Comparison of ENCODE assay signal across 25 cellular contexts in genomic region chr7:139586286-139586685, GRCh38.
A peak's percentile ranks its signal among the peaks of the same experiment; 100 is the strongest.
DNase-seq lines count a peak whose midpoint lies in the region; ATAC-seq, FAIRE-seq and TF ChIP-seq lines count a peak whose summit lies in the region.
"Had no signal": no experiment of that assay in that cellular context is flagged by ENCODE, and none has a peak within 500 bp of the region (broad histone marks: within the 10 kb centered on the region; RNA-seq: fewer than 3 reads in every experiment).

No MANE protein-coding gene starts in this region.

- no peaks in the 10 kb centered on the region for H3K9me2 ChIP-seq in OCI-LY7 (ENCODE audit: insufficient read depth, low read length)

- TF ChIP-seq POLR2A in K562 (conservative IDR thresholded peaks at IDR 0.05) = no peak

- in situ Hi-C loops in K562 (cut with MboI) = no loop called here

- H3K36me3 ChIP-seq in HEK293 (ENCODE audit: control insufficient read depth in 2 of 2, insufficient read depth in 1 of 2, low read length in 2 of 2) (peaks cover 0 to 64% of the 10 kb centered on the region in 2 experiments; a peak in 2 of 3 replicates), K562 (ENCODE audit: control insufficient read depth, insufficient read depth, low read length) (peaks cover 4% of the 10 kb centered on the region; the same call in 1 of the 3 replicates), OCI-LY7 (ENCODE audit: insufficient read depth, low read length) (no peaks in the 10 kb centered on the region)
- H3K36me3 ChIP-seq: BE2C had no signal

- TF ChIP-seq EP300 in K562 (IDR thresholded peaks at IDR 0.05; ENCODE audit: low read length) = no peak

- H3K4me3 ChIP-seq in HEK293 (ENCODE audit: low read depth, low read length) = no peak overlapping the region
- no peak overlapping the region for H3K4me3 ChIP-seq in K562
- no peak overlapping the region for H3K4me3 ChIP-seq in OCI-LY7 (ENCODE audit: low read depth, low read length, poor library complexity, severe bottlenecking)
- H3K4me3 ChIP-seq: BLaER1, GM12878 had no signal

- CTCF ChIA-PET in HEK293 (lab: Yijun Ruan, JAX) (interaction anchor here (0.6 to 3.6 kb wide), 3 partner anchors 10 to 754 kb away, joined by 3 to 16 read pairs (median 3); no protein-coding TSS in a partner anchor), K562 (lab: Yijun Ruan, JAX; ENCODE audit: low intra/inter-chr PET ratio) (no interaction called here), OCI-LY7 (lab: Charles Lee; ENCODE audit: unreplicated experiment) (no interaction called here)

- no peaks in the 10 kb centered on the region for H3K9me1 ChIP-seq in K562 (ENCODE audit: control insufficient read depth, insufficient read depth, low read length)

- H3K9ac ChIP-seq in K562 (ENCODE audit: insufficient read depth in 1 of 2, low read depth in 2 of 2, low read length in 2 of 2) = no peak overlapping the region
- H3K9ac ChIP-seq: BLaER1 had no signal

- 41% methylated on average over 3 of the region's 3 CpGs for WGBS in K562 (ENCODE audit: insufficient coverage, low coverage, missing lambda C conversion rate)

- no peak for ATAC-seq in K562
- no peak for ATAC-seq in HG03457 (IDR thresholded peaks at IDR 0.05; ENCODE audit: unreplicated experiment)
- ATAC-seq: GM12878 had no signal

- POLR2A ChIA-PET in HEK293 (lab: Yijun Ruan, JAX) (no interaction called here), K562 (lab: Yijun Ruan, JAX) (interaction anchor here (1.1 to 1.3 kb wide), 2 partner anchors 11 to 16 kb away, joined by 3 read pairs; no protein-coding TSS in a partner anchor), OCI-LY7 (lab: Charles Lee) (no interaction called here)

- BruUV-seq in K562 (replicated peaks; lab: Mats Ljungman, UMichigan) (no TSS peak), OCI-LY7 (replicated peaks; lab: Mats Ljungman, UMichigan) (no TSS peak)

- no peak for DNase-seq in K562 (ENCODE audit: extremely low read depth in 1 of 4, low spot score in 3 of 4)
- peak; percentile 4 for DNase-seq in stimulated activated CD8-positive, alpha-beta memory T cell treated with anti-CD3 and anti-CD28 coated beads, Interleukin-4, amount 100 ng/mL, for 48 hours
- DNase-seq in OCI-LY7 (ENCODE audit: low spot score) = no peak
- DNase-seq: 8988T; ACHN; BE2C; C1 segment of cervical spinal cord; CD4-positive, alpha-beta memory T cell; CD4-positive, CD25-positive, alpha-beta regulatory T cell; CD8-positive, alpha-beta memory T cell; COR-L47; DMS 273 treated with DMSO at 0.1 percent for 48 hours; DMS153; DMS53; DMS79; DND-41; EL; GDM1 had no signal

- H3K4me2 ChIP-seq in K562 (ENCODE audit: insufficient read depth, low read length) = no peak overlapping the region
- H3K4me2 ChIP-seq in OCI-LY7 (ENCODE audit: low read length) = no peak overlapping the region
- H3K4me2 ChIP-seq: BLaER1 had no signal

- TF ChIP-seq CTCF in HEK293 (tag by site-specific recombination; IDR thresholded peaks at IDR 0.05) (no peak), K562 (IDR thresholded peaks at IDR 0.05 in 2 of 3, conservative IDR thresholded peaks at IDR 0.05 in 1 of 3; ENCODE audit: insufficient read depth in 2 of 3, low read depth in 1 of 3, low read length in 3 of 3) (no peak), OCI-LY7 (conservative IDR thresholded peaks at IDR 0.05; ENCODE audit: low read length) (no peak)

- H4K20me1 ChIP-seq in K562 (replicated peaks; ENCODE audit: control insufficient read depth, insufficient read depth, low read length) = no peaks in the 10 kb centered on the region; the same call in none of the 2 replicates
- no peaks in the 10 kb centered on the region for H4K20me1 ChIP-seq in OCI-LY7 (ENCODE audit: insufficient read depth, low read length)

- FAIRE-seq in K562 (lab: Jason Lieb, UNC) = no peak
- FAIRE-seq: A204.1, GM12878, GM12892, GM18507 had no signal

- no peaks in the 10 kb centered on the region for H3K27me3 ChIP-seq in K562 (ENCODE audit: control insufficient read depth in 2 of 2, insufficient read depth in 2 of 2, low read length in 2 of 2)
- H3K27me3 ChIP-seq: BE2C, BLaER1 had no signal

- no peak overlapping the region for H2AFZ ChIP-seq in K562 (ENCODE audit: low read depth, low read length)
- H2AFZ ChIP-seq in OCI-LY7 (ENCODE audit: low read length) = no peak overlapping the region

- H3K4me1 ChIP-seq in HEK293 (ENCODE audit: control insufficient read depth, insufficient read depth, low read length) (no peaks in the 10 kb centered on the region; the same call in 1 of the 2 replicates), K562 (replicated peaks in 1 of 2; ENCODE audit: control insufficient read depth in 2 of 2, insufficient read depth in 2 of 2, low read length in 2 of 2) (peaks cover 2 to 5% of the 10 kb centered on the region in 2 experiments; a peak in 1 of 5 replicates), OCI-LY7 (ENCODE audit: insufficient read depth, low read length, poor library complexity, severe bottlenecking) (no peaks in the 10 kb centered on the region)
- H3K4me1 ChIP-seq: BE2C had no signal

- no peak for TF ChIP-seq RAD21 in K562 (CRISPR knock-in tag; conservative IDR thresholded peaks at IDR 0.05 in 1 of 2, IDR thresholded peaks at IDR 0.05 in 1 of 2)

- no peaks in the 10 kb centered on the region for H3K9me3 ChIP-seq in HEK293 (ENCODE audit: control insufficient read depth, insufficient read depth, low read depth, low read length)
- H3K9me3 ChIP-seq in K562 (replicated peaks; ENCODE audit: control insufficient read depth, insufficient read depth, low read depth, low read length) = no peaks in the 10 kb centered on the region
- no peaks in the 10 kb centered on the region for H3K9me3 ChIP-seq in OCI-LY7 (ENCODE audit: low read length)
- H3K9me3 ChIP-seq: BE2C, BLaER1 had no signal

- no peaks in the 10 kb centered on the region for H3K79me2 ChIP-seq in K562 (ENCODE audit: control insufficient read depth, insufficient read depth, low read length)
- no peaks in the 10 kb centered on the region for H3K79me2 ChIP-seq in OCI-LY7 (ENCODE audit: insufficient read depth, low read depth, low read length)

- H3K27ac ChIP-seq in HEK293 (ENCODE audit: extremely low read depth, low read depth, low read length) (no peak overlapping the region), K562 (ENCODE audit: extremely low read depth, low read depth, low read length) (no peak overlapping the region), OCI-LY7 (ENCODE audit: low read depth, low read length, poor library complexity, severe bottlenecking) (no peak overlapping the region)
- H3K27ac ChIP-seq: BLaER1 had no signal

- intact Hi-C loops in K562 (cut with micrococcal nuclease) = no loop called here
- intact Hi-C loops in OCI-LY7 (cut with micrococcal nuclease; ENCODE audit: unreplicated experiment) = no loop called here

TF ChIP-seq in HEK293, 187 proteins besides CTCF, POLR2A, EP300 and RAD21:
- TF ChIP-seq ZSCAN23 (tag by site-specific recombination; IDR thresholded peaks at IDR 0.05) (no peak), ZNF146 (tag by site-specific recombination; IDR thresholded peaks at IDR 0.05) (peak; percentile 94)

TF ChIP-seq in K562, 482 proteins besides CTCF, POLR2A, EP300 and RAD21:
- TF ChIP-seq ZNF146 (CRISPR knock-in tag; IDR thresholded peaks at IDR 0.05; ENCODE audit: unreplicated experiment) (peak; percentile 72), BRCA1 (IDR thresholded peaks at IDR 0.05) (no peak), BRCA1 (CRISPR knock-in tag; IDR thresholded peaks at IDR 0.05) (no peak), ZNF24 (IDR thresholded peaks at IDR 0.05) (0 out of 2 replicates have a peak, but pooled peaks have one; percentile 26)
- TF ChIP-seq, protein P1, sequence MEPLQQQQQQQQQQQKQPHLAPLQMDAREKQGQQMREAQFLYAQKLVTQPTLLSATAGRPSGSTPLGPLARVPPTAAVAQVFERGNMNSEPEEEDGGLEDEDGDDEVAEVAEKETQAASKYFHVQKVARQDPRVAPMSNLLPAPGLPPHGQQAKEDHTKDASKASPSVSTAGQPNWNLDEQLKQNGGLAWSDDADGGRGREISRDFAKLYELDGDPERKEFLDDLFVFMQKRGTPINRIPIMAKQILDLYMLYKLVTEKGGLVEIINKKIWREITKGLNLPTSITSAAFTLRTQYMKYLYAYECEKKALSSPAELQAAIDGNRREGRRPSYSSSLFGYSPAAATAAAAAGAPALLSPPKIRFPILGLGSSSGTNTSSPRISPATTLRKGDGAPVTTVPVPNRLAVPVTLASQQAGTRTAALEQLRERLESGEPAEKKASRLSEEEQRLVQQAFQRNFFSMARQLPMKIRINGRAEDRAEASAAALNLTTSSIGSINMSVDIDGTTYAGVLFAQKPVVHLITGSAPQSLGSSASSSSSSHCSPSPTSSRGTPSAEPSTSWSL (CRISPR knock-in tag; IDR thresholded peaks at IDR 0.05; ENCODE audit: borderline replicate concordance) = 0 out of 2 replicates have a peak, but pooled peaks have one; percentile 16
TF ChIP-seq in K562: peak in this region for 3.

Comparison
In these comparisons a context has a peak if more than half of its experiments do, and no peak if none do; other contexts are left out.
1. Of the 44 proteins assayed by ChIP-seq in both K562 and HEK293: peak only in K562: ZNF24; only in HEK293: none; in both: ZNF146; in neither: 42.